In the genomic region with DNA sequence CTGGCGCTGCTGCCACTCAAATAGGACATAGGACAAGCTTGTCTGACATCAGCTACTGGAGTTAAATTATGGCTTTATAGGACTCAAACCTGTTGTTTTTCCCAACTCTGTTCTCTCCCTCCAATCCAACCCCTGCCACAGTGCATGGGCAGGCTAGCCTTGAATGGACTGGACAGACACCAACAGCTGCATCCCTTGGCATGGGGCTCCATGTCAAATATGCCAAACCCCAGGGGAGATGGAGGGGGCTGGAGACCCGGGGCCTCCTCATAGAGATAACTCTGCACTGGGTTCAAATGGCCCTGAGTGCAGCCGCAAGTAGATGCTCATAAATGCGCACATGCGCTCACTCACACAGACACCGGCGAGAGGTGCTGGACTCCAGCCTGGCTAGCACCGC, we compare ENCODE assay signal across 34 cellular contexts. TPM values are rescaled to one million over a fixed set of nuclear protein-coding genes. Genes with fewer than 3 reads are reported as not detected.
"Had no signal": no experiment of that assay in that cellular context is flagged by ENCODE, and none has a peak within 500 bp of the region (broad histone marks: within the 10 kb centered on the region; RNA-seq: fewer than 3 reads in every experiment).

No MANE protein-coding gene starts in this region.

- ATAC-seq: activated CD8-positive, alpha-beta memory T cell treated with anti-CD3 and anti-CD28 coated beads, Interleukin-2, amount 10 ng/mL, durations not matched to agents 7 days and 5 days; activated CD8-positive, alpha-beta T cell treated with anti-CD3 and anti-CD28 coated beads for 36 hours; body of pancreas; left lung; sciatic nerve had no signal

- FAIRE-seq: endometrium had no signal

- H3K9me3 Mint-ChIP-seq: activated CD8-positive, alpha-beta T cell treated with anti-CD3 and anti-CD28 coated beads for 36 hours; activated naive CD4-positive, alpha-beta T cell treated with anti-CD3 and anti-CD28 coated beads, Interleukin-2, amount 50 U/mL, for 24 hours; activated T-helper 1 cell treated with anti-CD3 and anti-CD28 coated beads, Interleukin-12 subunit alpha, Interleukin-12 subunit beta, Interleukin-2, Interleukin-4 antibody, amounts not matched to agents 30 ng/mL and 10 ng/mL and 1 ng/mL, durations not matched to agents 14 hours and 24 hours and 36 hours; dendritic cell treated with granulocyte-macrophage colony-stimulating factor and Interleukin-4, amounts not matched to agents 40 ng/mL and 50 ng/mL, for 4 days; stimulated activated naive CD8-positive, alpha-beta T cell treated with anti-CD3 and anti-CD28 coated beads, Interleukin-15, Interleukin-2, amounts not matched to agents 100 ng/mL and 50 ng/mL, for 24 hours had no signal

- H3K27ac Mint-ChIP-seq: activated CD8-positive, alpha-beta memory T cell treated with anti-CD3 and anti-CD28 coated beads, Interleukin-2, amount 10 ng/mL, durations not matched to agents 7 days and 5 days; activated CD8-positive, alpha-beta T cell treated with anti-CD3 and anti-CD28 coated beads for 36 hours; activated naive CD4-positive, alpha-beta T cell treated with anti-CD3 and anti-CD28 coated beads, Interleukin-2, amount 50 U/mL, for 24 hours; activated T-helper 1 cell treated with anti-CD3 and anti-CD28 coated beads, Interleukin-12 subunit alpha, Interleukin-12 subunit beta, Interleukin-2, Interleukin-4 antibody, amounts not matched to agents 30 ng/mL and 10 ng/mL and 1 ng/mL, durations not matched to agents 14 hours and 24 hours and 36 hours; dendritic cell treated with granulocyte-macrophage colony-stimulating factor and Interleukin-4, amounts not matched to agents 40 ng/mL and 50 ng/mL, for 4 days; stimulated activated naive CD8-positive, alpha-beta T cell treated with anti-CD3 and anti-CD28 coated beads, Interleukin-15, Interleukin-2, amounts not matched to agents 100 ng/mL and 50 ng/mL, for 24 hours had no signal

- H3K36me3 ChIP-seq: cardiac muscle cell had no signal

- H3K4me3 Mint-ChIP-seq: activated CD8-positive, alpha-beta memory T cell treated with anti-CD3 and anti-CD28 coated beads, Interleukin-2, amount 10 ng/mL, durations not matched to agents 7 days and 5 days; activated CD8-positive, alpha-beta T cell treated with anti-CD3 and anti-CD28 coated beads for 36 hours; activated naive CD4-positive, alpha-beta T cell treated with anti-CD3 and anti-CD28 coated beads, Interleukin-2, amount 50 U/mL, for 24 hours; activated T-helper 1 cell treated with anti-CD3 and anti-CD28 coated beads, Interleukin-12 subunit alpha, Interleukin-12 subunit beta, Interleukin-2, Interleukin-4 antibody, amounts not matched to agents 30 ng/mL and 10 ng/mL and 1 ng/mL, durations not matched to agents 14 hours and 24 hours and 36 hours; dendritic cell treated with granulocyte-macrophage colony-stimulating factor and Interleukin-4, amounts not matched to agents 40 ng/mL and 50 ng/mL, for 4 days; stimulated activated naive CD8-positive, alpha-beta T cell treated with anti-CD3 and anti-CD28 coated beads, Interleukin-15, Interleukin-2, amounts not matched to agents 100 ng/mL and 50 ng/mL, for 24 hours had no signal

- H3K27me3 ChIP-seq: body of pancreas, cardiac muscle cell, left lung, suprapubic skin, tibial nerve had no signal

- H3K4me3 ChIP-seq: body of pancreas, cardiac muscle cell, left lung, lung, suprapubic skin, tibial nerve had no signal

- H3K27me3 Mint-ChIP-seq: activated CD8-positive, alpha-beta memory T cell treated with anti-CD3 and anti-CD28 coated beads, Interleukin-2, amount 10 ng/mL, durations not matched to agents 7 days and 5 days; activated CD8-positive, alpha-beta T cell treated with anti-CD3 and anti-CD28 coated beads for 36 hours; activated naive CD4-positive, alpha-beta T cell treated with anti-CD3 and anti-CD28 coated beads, Interleukin-2, amount 50 U/mL, for 24 hours; dendritic cell treated with granulocyte-macrophage colony-stimulating factor and Interleukin-4, amounts not matched to agents 40 ng/mL and 50 ng/mL, for 4 days; stimulated activated naive CD8-positive, alpha-beta T cell treated with anti-CD3 and anti-CD28 coated beads, Interleukin-15, Interleukin-2, amounts not matched to agents 100 ng/mL and 50 ng/mL, for 24 hours had no signal

- H3K9me3 ChIP-seq: body of pancreas, left lung, suprapubic skin, tibial nerve had no signal

- DNase-seq: activated CD4-positive, alpha-beta T cell treated with anti-CD3 and anti-CD28 coated beads for 48 hours; activated CD8-positive, alpha-beta memory T cell treated with anti-CD3 and anti-CD28 coated beads, Interleukin-2, amount 10 ng/mL, durations not matched to agents 7 days and 5 days; activated CD8-positive, alpha-beta T cell treated with anti-CD3 and anti-CD28 coated beads for 36 hours; activated gamma-delta T cell; activated T-cell treated with anti-CD3 and anti-CD28 coated beads for 4 hours; anterior cingulate cortex; body of pancreas; effector CD4-positive, alpha-beta T cell; erythroblast; foreskin fibroblast; hippocampal formation; kidney glomerular epithelial cell; left lung; midbrain; occipital lobe; stimulated activated CD4-positive, alpha-beta T cell treated with anti-CD3 and anti-CD28 coated beads, Interleukin-4, amount 100 ng/mL, for 24 hours; T-helper 1 cell; T-helper 9 cell had no signal

- H3K27ac ChIP-seq: cardiac muscle cell, left lung, suprapubic skin had no signal

RNA-seq across cellular contexts. Expression of a gene that starts 28.9 kb away (rescaled TPM):
- total RNA-seq: cardiac muscle cell, chondrocyte, fibroblast of lung, glomerular endothelial cell, occipital lobe, renal cortical epithelial cell, urinary bladder had no signal
- polyA plus RNA-seq: cardiac muscle cell, fibroblast of lung, neural cell had no signal
